Comparison of ENCODE assay signal across 22 cellular contexts in genomic region chr6:106415920-106416319, GRCh38. TPM values are rescaled to one million over a fixed set of nuclear protein-coding genes. Genes with fewer than 3 reads are reported as not detected.
DNase-seq lines count a peak whose midpoint lies in the region; ATAC-seq, FAIRE-seq and TF ChIP-seq lines count a peak whose summit lies in the region.
"Had no signal": no experiment of that assay in that cellular context is flagged by ENCODE, and none has a peak within 500 bp of the region (broad histone marks: within the 10 kb centered on the region; RNA-seq: fewer than 3 reads in every experiment).

No MANE protein-coding gene starts in this region.

- H3K27me3 Mint-ChIP-seq in progenitor cell of endocrine pancreas = peaks cover 8% of the 10 kb centered on the region

- H2AK5ac ChIP-seq in H1 (ENCODE audit: low read depth, low read length) = no peak overlapping the region

- peaks cover 2% of the 10 kb centered on the region; the same call in 1 of the 2 replicates for H3K79me1 ChIP-seq in H1 (ENCODE audit: low read depth, low read length)

- CTCF ChIA-PET in A673 (lab: Charles Lee) (no interaction called here), PC-9 (lab: Charles Lee) (no interaction called here), H1 (lab: Charles Lee; ENCODE audit: partially characterized antibody) (interaction anchor here (1.0 to 1.3 kb wide), 2 partner anchors 55 to 60 kb away, joined by 3 read pairs; partner anchors contain the start of gene CRYBG1)

- H3K4me3 Mint-ChIP-seq in progenitor cell of endocrine pancreas (ENCODE audit: low read depth) = no peak overlapping the region
- H3K4me3 Mint-ChIP-seq: CD4-positive, alpha-beta memory T cell had no signal

- TF ChIP-seq RAD21 in H1 (IDR thresholded peaks at IDR 0.05 in 1 of 2, conservative IDR thresholded peaks at IDR 0.05 in 1 of 2; ENCODE audit: low read depth in 2 of 2, low read length in 2 of 2) = no peak

- H3K79me2 ChIP-seq in PC-9 (ENCODE audit: low read depth) = no peaks in the 10 kb centered on the region
- H3K79me2 ChIP-seq in H1 (ENCODE audit: control insufficient read depth in 1 of 2, insufficient read depth in 2 of 2, low read length in 2 of 2) = no peaks in the 10 kb centered on the region

- POLR2A ChIA-PET in A673 (lab: Charles Lee; ENCODE audit: low non-redundant PET) = interaction anchor here (0.5 kb wide), 1 partner anchor 28 kb away, joined by 3 read pairs; no protein-coding TSS in a partner anchor
- POLR2A ChIA-PET in PC-9 (lab: Charles Lee; ENCODE audit: unreplicated experiment) = no interaction called here
- POLR2A ChIA-PET in H1 (lab: Charles Lee; ENCODE audit: partially characterized antibody) = interaction anchor here (0.7 kb wide), 1 partner anchor 184 kb away, joined by 3 read pairs; no protein-coding TSS in a partner anchor

- H3K23me2 ChIP-seq in H1 (ENCODE audit: low read depth, low read length) = no peaks in the 10 kb centered on the region

- no peaks in the 10 kb centered on the region for H3K9me3 Mint-ChIP-seq in progenitor cell of endocrine pancreas (ENCODE audit: low read depth)
- H3K9me3 Mint-ChIP-seq: CD4-positive, alpha-beta memory T cell had no signal

- H3K18ac ChIP-seq in H1 (ENCODE audit: extremely low read depth, low read length) = no peak overlapping the region

- intact Hi-C loops in A673 (cut with micrococcal nuclease; ENCODE audit: unreplicated experiment) = no loop called here
- intact Hi-C loops in PC-9 (cut with micrococcal nuclease; ENCODE audit: unreplicated experiment) = no loop called here
- intact Hi-C loops in uterus (cut with DNase I; ENCODE audit: low total_unique reads) = no loop called here

- H2BK15ac ChIP-seq in H1 (ENCODE audit: low read length) = no peak overlapping the region

- no peak overlapping the region for H3K23ac ChIP-seq in H1 (ENCODE audit: insufficient read length)

- H3K36me3 ChIP-seq in A673 (ENCODE audit: insufficient read depth, low read length, poor library complexity, severe bottlenecking) (no peaks in the 10 kb centered on the region), PC-9 (ENCODE audit: low read depth) (no peaks in the 10 kb centered on the region), H1 (ENCODE audit: control insufficient read depth in 2 of 4, insufficient read depth in 4 of 4, low read length in 3 of 4) (no peaks in the 10 kb centered on the region), uterus (no peaks in the 10 kb centered on the region), gastroesophageal sphincter (no peaks in the 10 kb centered on the region)
- H3K36me3 ChIP-seq: BLaER1, HAP-1 had no signal

- TF ChIP-seq POLR2A in H1 (IDR thresholded peaks at IDR 0.05; ENCODE audit: control extremely low read depth in 1 of 2, low read depth in 2 of 2, low read length in 2 of 2) (no peak), uterus (IDR thresholded peaks at IDR 0.05) (no peak), gastroesophageal sphincter (IDR thresholded peaks at IDR 0.05) (no peak)

- H3K27ac Mint-ChIP-seq in progenitor cell of endocrine pancreas = peak overlapping the region; percentile 35
- H3K27ac Mint-ChIP-seq: CD4-positive, alpha-beta memory T cell had no signal

- no peaks in the 10 kb centered on the region for H3K36me3 Mint-ChIP-seq in progenitor cell of endocrine pancreas (ENCODE audit: insufficient read depth)
- H3K36me3 Mint-ChIP-seq: CD14-positive monocyte; CD4-positive, alpha-beta memory T cell had no signal

- H3K9me3 ChIP-seq in A673 (ENCODE audit: low read depth, low read length, poor library complexity, severe bottlenecking) = no peaks in the 10 kb centered on the region
- no peaks in the 10 kb centered on the region for H3K9me3 ChIP-seq in PC-9 (ENCODE audit: insufficient read depth, low read depth)
- H3K9me3 ChIP-seq in H1 (ENCODE audit: insufficient read depth in 2 of 2, low read depth in 1 of 2, low read length in 1 of 2) = no peaks in the 10 kb centered on the region
- no peaks in the 10 kb centered on the region for H3K9me3 ChIP-seq in uterus
- H3K9me3 ChIP-seq in gastroesophageal sphincter = no peaks in the 10 kb centered on the region
- H3K9me3 ChIP-seq: A549, HAP-1 had no signal

- H3K4me2 ChIP-seq in PC-9 = peak overlapping the region; percentile 50
- H3K4me2 ChIP-seq in H1 (ENCODE audit: insufficient read depth in 1 of 2, low read depth in 2 of 2, low read length in 2 of 2) = no peak overlapping the region
- H3K4me2 ChIP-seq: A549, BLaER1 had no signal

- H3K56ac ChIP-seq in H1 (replicated peaks; ENCODE audit: insufficient read length, low read depth, low read length) = no peak overlapping the region

- H4K20me1 ChIP-seq in PC-9 (ENCODE audit: insufficient read depth) = no peaks in the 10 kb centered on the region
- no peaks in the 10 kb centered on the region for H4K20me1 ChIP-seq in H1 (replicated peaks in 1 of 2; ENCODE audit: control insufficient read depth in 1 of 2, insufficient read depth in 2 of 2, low read length in 2 of 2)
- H4K20me1 ChIP-seq: BLaER1 had no signal

- H2AFZ ChIP-seq in PC-9 = no peak overlapping the region
- H2AFZ ChIP-seq in H1 (ENCODE audit: low read length) = no peak overlapping the region

- 90% methylated on average over 4 of the region's 4 CpGs; no CpG with 5 or more reads in 1 of the 2 experiments for WGBS in H1 (ENCODE audit: extremely low coverage in 1 of 2, insufficient coverage in 1 of 2, insufficient read length in 1 of 2, insufficient replicate concordance in 2 of 2, low coverage in 1 of 2, low lambda C conversion rate in 2 of 2, missing lambda C conversion rate in 1 of 2), 2 experiments
- WGBS in gastroesophageal sphincter (ENCODE audit: low coverage in 1 of 2), 2 donors = 72 to 74% methylated on average over 2 to 4 of the region's 4 CpGs

- H3K4me1 ChIP-seq in A673 (ENCODE audit: insufficient read depth, low read length, poor library complexity, severe bottlenecking) (peaks cover 43% of the 10 kb centered on the region), PC-9 (replicated peaks; ENCODE audit: insufficient read depth) (peaks cover 12% of the 10 kb centered on the region; the same call in 1 of the 2 replicates), H1 (replicated peaks in 1 of 4; ENCODE audit: control insufficient read depth in 3 of 4, insufficient read depth in 4 of 4, low read length in 3 of 4) (peaks cover 0 to 3% (median 0%) of the 10 kb centered on the region in 4 experiments; a peak in 1 of 7 replicates), uterus (no peaks in the 10 kb centered on the region), gastroesophageal sphincter (no peaks in the 10 kb centered on the region)
- H3K4me1 ChIP-seq: A549, HAP-1 had no signal

- H3F3A ChIP-seq in PC-9 (ENCODE audit: insufficient read depth, low read depth) = no peaks in the 10 kb centered on the region

- TF ChIP-seq CTCF in A673 (conservative IDR thresholded peaks at IDR 0.05; ENCODE audit: low read depth, low read length) (no peak), PC-9 (conservative IDR thresholded peaks at IDR 0.05) (no peak), H1 (IDR thresholded peaks at IDR 0.05; ENCODE audit: control extremely low read depth in 1 of 3, insufficient read depth in 1 of 3, low read depth in 1 of 3, low read length in 3 of 3) (no peak), progenitor cell of endocrine pancreas (IDR thresholded peaks at IDR 0.05; ENCODE audit: unreplicated experiment) (no peak), uterus (IDR thresholded peaks at IDR 0.05) (no peak), gastroesophageal sphincter (IDR thresholded peaks at IDR 0.05) (no peak)

- BruUV-seq in A673 (replicated peaks; lab: Mats Ljungman, UMichigan) = no TSS peak
- no TSS peak for BruUV-seq in PC-9 (replicated peaks; lab: Mats Ljungman, UMichigan)

- no peak overlapping the region for H2BK20ac ChIP-seq in H1 (ENCODE audit: low read length)

- H4K91ac ChIP-seq in H1 (replicated peaks; ENCODE audit: insufficient read length, low read length) = no peak overlapping the region

- no peak overlapping the region for H2BK5ac ChIP-seq in H1 (ENCODE audit: low read depth, low read length)

- H3K27me3 ChIP-seq in A673 (replicated peaks; ENCODE audit: insufficient read depth, low read depth, low read length, poor library complexity) (no peaks in the 10 kb centered on the region), PC-9 (ENCODE audit: insufficient read depth, low read depth) (no peaks in the 10 kb centered on the region), H1 (replicated peaks in 1 of 4; ENCODE audit: control insufficient read depth in 3 of 4, extremely low read depth in 1 of 4, insufficient read depth in 3 of 4, low read length in 3 of 4) (no peaks in the 10 kb centered on the region), uterus (no peaks in the 10 kb centered on the region), gastroesophageal sphincter (no peaks in the 10 kb centered on the region)
- H3K27me3 ChIP-seq: BLaER1 had no signal

- H3K14ac ChIP-seq in H1 (ENCODE audit: insufficient read length) = no peak overlapping the region

- no peak overlapping the region for H3K4ac ChIP-seq in H1 (replicated peaks; ENCODE audit: insufficient read length, low read depth, low read length)

- H3K9me2 ChIP-seq in PC-9 (ENCODE audit: insufficient read depth) = no peaks in the 10 kb centered on the region

- no peak overlapping the region for H3K9ac ChIP-seq in H1 (replicated peaks in 1 of 4; ENCODE audit: extremely low read depth in 1 of 4, low read depth in 3 of 4, low read length in 3 of 4)
- H3K9ac ChIP-seq: BLaER1 had no signal

- no peak overlapping the region for H2BK12ac ChIP-seq in H1 (ENCODE audit: low read depth, low read length)

- no peak overlapping the region for H3K27ac ChIP-seq in A673 (ENCODE audit: low read depth, low read length, poor library complexity, severe bottlenecking)
- no peak overlapping the region for H3K27ac ChIP-seq in PC-9
- H3K27ac ChIP-seq in H1 (ENCODE audit: low read depth, low read length) = no peak overlapping the region
- no peak overlapping the region for H3K27ac ChIP-seq in uterus
- no peak overlapping the region for H3K27ac ChIP-seq in gastroesophageal sphincter
- H3K27ac ChIP-seq: 22Rv1, A549, BLaER1, HL-60 had no signal

- peaks cover 9% of the 10 kb centered on the region for H3K4me1 Mint-ChIP-seq in progenitor cell of endocrine pancreas (ENCODE audit: low read depth)

- H4K8ac ChIP-seq in H1 (ENCODE audit: extremely low read depth, insufficient read depth, low read length) = peak overlapping the region; percentile 38; the same call in 1 of the 2 replicates

- no peak overlapping the region for H2BK120ac ChIP-seq in H1 (replicated peaks; ENCODE audit: low read depth, low read length)

- ATAC-seq in gastroesophageal sphincter = no peak
- ATAC-seq in HG03175 (IDR thresholded peaks at IDR 0.05; ENCODE audit: unreplicated experiment) = no peak
- ATAC-seq: A549 had no signal

- no peak overlapping the region for H4K5ac ChIP-seq in H1 (ENCODE audit: insufficient read length, low read depth, low read length)

- FAIRE-seq in H1 (lab: Jason Lieb, UNC) = no peak
- FAIRE-seq: A549, GM12891, GM19239 had no signal

- DNase-seq in A673 (ENCODE audit: low spot score) (peak; percentile 6), PC-9 (no peak), H1 (ENCODE audit: low read depth in 1 of 2, low spot score in 2 of 2) (no peak), progenitor cell of endocrine pancreas (ENCODE audit: low spot score, unreplicated experiment) (no peak), uterus (no peak), NCI-H187 treated with DMSO at 0.1 percent for 48 hours (lab: John Stamatoyannopoulos, UW) (no peak)
- DNase-seq: CD4-positive, alpha-beta memory T cell; DMS 273 treated with DMSO at 0.1 percent for 48 hours; DMS53; DND-41; EL had no signal

- TF ChIP-seq EP300 in H1 (IDR thresholded peaks at IDR 0.05; ENCODE audit: borderline replicate concordance in 1 of 2, low read depth in 2 of 2, low read length in 2 of 2) (no peak), gastroesophageal sphincter (IDR thresholded peaks at IDR 0.05) (no peak)

- H3K4me3 ChIP-seq in A673 (ENCODE audit: low read depth, low read length, poor library complexity, severe bottlenecking) = no peak overlapping the region
- no peak overlapping the region for H3K4me3 ChIP-seq in PC-9
- no peak overlapping the region for H3K4me3 ChIP-seq in H1 (ENCODE audit: extremely low read depth in 1 of 4, insufficient read depth in 2 of 4, low read depth in 3 of 4, low read length in 4 of 4)
- no peak overlapping the region for H3K4me3 ChIP-seq in uterus
- no peak overlapping the region for H3K4me3 ChIP-seq in gastroesophageal sphincter
- H3K4me3 ChIP-seq: A549, BLaER1, HAP-1 had no signal

RNA-seq across cellular contexts. Expression of gene CRYBG1, which starts 55.4 kb away (rescaled TPM):
- total RNA-seq in A673 (2021) = 2.9 and 3.9 TPM in 2 replicates
- 42.7 and 49.3 TPM in 2 replicates for total RNA-seq in PC-9 (2021)
- 11.6 and 11.9 TPM in 2 replicates for total RNA-seq in H1 (2021; fragmentation: NEBNext Ultra II Directional; extraction: Animal tissue kit (Norgen Biotek cat#: 25700))
- polyA plus RNA-seq in H1 (2011; rRNA removed) = 1.6 and 2.2 TPM in 2 replicates
- 2.5 TPM for polyA plus RNA-seq in H1 (2011; cell fraction: cytosol; rRNA removed)
- polyA plus RNA-seq in H1 (2011; cell fraction: nucleus; rRNA removed) = 4.0 TPM
- 4.9 to 6.5 TPM (median 5.3 TPM) in 4 replicates for polyA plus RNA-seq in H1 (2012, experiment 1 of 2)
- polyA plus RNA-seq in H1 (2012, experiment 2 of 2) = 0.38 TPM
- 11.1 TPM for polyA plus RNA-seq in H1 (2013, experiment 1 of 2)
- 10.9 TPM for polyA plus RNA-seq in H1 (2013, experiment 2 of 2)
- polyA minus RNA-seq in H1 (2011; rRNA and poly(A)+ RNA removed) = 8.1 and 8.9 TPM in 2 replicates
- polyA minus RNA-seq in H1 (2011; cell fraction: cytosol; rRNA and poly(A)+ RNA removed) = 6.7 TPM
- 8.6 TPM for polyA minus RNA-seq in H1 (2011; cell fraction: nucleus; rRNA and poly(A)+ RNA removed)
- 3.0 and 3.4 TPM in 2 replicates for total RNA-seq in progenitor cell of endocrine pancreas
- 10 to 100 TPM in 2 of 4 donors, 1 to 10 TPM in 2; 3.6 to 65.3 (median 8.9) TPM for total RNA-seq in uterus
- 10 to 100 TPM in 1 of 4 donors, 1 to 10 TPM in 3; 3.1 to 10.8 (median 4.1) TPM for total RNA-seq in gastroesophageal sphincter
- total RNA-seq: G401 had no signal
